Comparison of ENCODE assay signal across 22 cellular contexts in the genomic region with DNA sequence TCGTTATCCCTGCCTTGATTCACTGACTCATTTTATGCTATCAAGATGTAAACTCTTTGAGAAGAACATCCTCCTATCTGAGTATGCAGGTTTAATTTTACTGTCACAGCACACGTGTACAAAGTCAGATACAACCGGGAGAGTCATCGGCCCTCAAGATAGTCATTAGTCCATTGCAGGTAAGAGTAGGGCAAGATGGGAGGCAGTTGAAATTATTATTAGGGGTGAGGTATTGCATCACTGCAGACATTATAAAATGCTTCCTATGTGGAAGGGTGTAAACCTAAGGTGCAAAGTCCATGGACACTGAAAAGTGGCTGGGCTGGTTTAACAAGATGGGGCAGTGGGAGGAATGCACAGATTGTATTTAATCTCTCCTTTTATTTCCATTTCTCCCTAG.
A peak's percentile ranks its signal among the peaks of the same experiment; 100 is the strongest.
DNase-seq lines count a peak whose midpoint lies in the region; ATAC-seq and TF ChIP-seq lines count a peak whose summit lies in the region.
"Had no signal": no experiment of that assay in that cellular context is flagged by ENCODE, and none has a peak within 500 bp of the region (broad histone marks: within the 10 kb centered on the region; RNA-seq: fewer than 3 reads in every experiment).

No MANE protein-coding gene starts in this region.

- ATAC-seq in HG02623 (IDR thresholded peaks at IDR 0.05; ENCODE audit: unreplicated experiment): no peak
- ATAC-seq: lower lobe of right lung; natural killer cell treated with Interleukin-12 subunit alpha and Interleukin-12 subunit beta and Interleukin-15 and Interleukin-18, amount 100 ng/mL, for 72 hours; psoas muscle had no signal

- TF ChIP-seq CTCF in colonic mucosa (IDR thresholded peaks at IDR 0.05) (no peak), esophagus muscularis mucosa (IDR thresholded peaks at IDR 0.05) (no peak)

- TF ChIP-seq POLR2A in esophagus muscularis mucosa (IDR thresholded peaks at IDR 0.05; ENCODE audit: low read depth): no peak

- WGBS in esophagus muscularis mucosa: 95% methylated on average over 4 of the region's 4 CpGs

- no peaks in the 10 kb centered on the region for H3K9me3 ChIP-seq in colonic mucosa
- H3K9me3 ChIP-seq in esophagus muscularis mucosa: no peaks in the 10 kb centered on the region
- H3K9me3 ChIP-seq: BE2C, lower lobe of right lung, psoas muscle had no signal

- intact Hi-C loops in colonic mucosa (cut with DNase I): loop anchor here (10.0 kb wide), 1 partner anchor 106 kb away; no protein-coding TSS in a partner anchor
- intact Hi-C loops in esophagus muscularis mucosa (cut with DNase I): no loop called here

- no peak for TF ChIP-seq EP300 in esophagus muscularis mucosa (IDR thresholded peaks at IDR 0.05)

- peak overlapping the region; percentile 75 for H3K27ac ChIP-seq in colonic mucosa
- no peak overlapping the region for H3K27ac ChIP-seq in esophagus muscularis mucosa (replicated peaks in 1 of 4)
- H3K27ac ChIP-seq: lower lobe of right lung, psoas muscle had no signal

- H3K4me1 ChIP-seq in colonic mucosa (peaks cover 6% of the 10 kb centered on the region), esophagus muscularis mucosa (peaks cover 0 to 14% (median 0%) of the 10 kb centered on the region in 4 donors)
- H3K4me1 ChIP-seq: BE2C, lower lobe of right lung, psoas muscle had no signal

- H3K27me3 ChIP-seq in colonic mucosa (no peaks in the 10 kb centered on the region), esophagus muscularis mucosa (no peaks in the 10 kb centered on the region)

- peak; percentile 37 for DNase-seq in NCI-H748 (lab: John Stamatoyannopoulos, UW; ENCODE audit: unreplicated experiment)
- no peak for DNase-seq in NCI-H748 treated with DMSO at 0.1 percent for 48 hours (lab: John Stamatoyannopoulos, UW)
- DNase-seq in colonic mucosa: peak; percentile 88
- DNase-seq in mucosa of gallbladder (ENCODE audit: low spot score): peak; percentile 79
- DNase-seq in stimulated activated CD4-positive, alpha-beta T cell treated with anti-CD3 and anti-CD28 coated beads, Interleukin-12 subunit alpha, Interleukin-12 subunit beta, amount 100 ng/mL, for 4 hours: no peak
- DNase-seq in Kasumi-1 (lab: John Stamatoyannopoulos, UW): no peak
- DNase-seq in esophagus muscularis mucosa (ENCODE audit: extremely low spot score): no peak
- DNase-seq: 8988T; activated naive CD8-positive, alpha-beta T cell treated with anti-CD3 and anti-CD28 coated beads, Interleukin-2, amount 10 ng/mL, durations not matched to agents 7 days and 5 days; BE2C; dermis blood vessel endothelial cell; GDM1; glutamatergic neuron; lower lobe of right lung; MV-4-11; NCI-H2029; NCI-H524; psoas muscle; stimulated activated CD4-positive, alpha-beta T cell treated with anti-CD3 and anti-CD28 coated beads, Interleukin-4, amount 100 ng/mL, for 4 hours had no signal

- H3K36me3 ChIP-seq in colonic mucosa: no peaks in the 10 kb centered on the region
- H3K36me3 ChIP-seq in esophagus muscularis mucosa: no peaks in the 10 kb centered on the region
- H3K36me3 ChIP-seq: BE2C, lower lobe of right lung had no signal

- H3K4me3 ChIP-seq in colonic mucosa: no peak overlapping the region
- H3K4me3 ChIP-seq in esophagus muscularis mucosa: no peak overlapping the region
- H3K4me3 ChIP-seq: lower lobe of right lung, psoas muscle, smooth muscle cell had no signal

- H3K9ac ChIP-seq in colonic mucosa (ENCODE audit: low read depth in 2 of 2, low read length in 2 of 2): no peak overlapping the region

Comparison
In these comparisons a context has a peak if more than half of its experiments do, and no peak if none do; other contexts are left out.
1. DNase-seq: peak in NCI-H748 (single experiment), colonic mucosa (single experiment) and mucosa of gallbladder (single experiment); none in NCI-H748 treated with DMSO at 0.1 percent for 48 hours (single experiment), stimulated activated CD4-positive, alpha-beta T cell treated with anti-CD3 and anti-CD28 coated beads, Interleukin-12 subunit alpha, Interleukin-12 subunit beta, amount 100 ng/mL, for 4 hours (single experiment), Kasumi-1 (0 of 2) and esophagus muscularis mucosa (single experiment).